Comparison of ENCODE assay signal across 1 cellular context in the genomic region with DNA sequence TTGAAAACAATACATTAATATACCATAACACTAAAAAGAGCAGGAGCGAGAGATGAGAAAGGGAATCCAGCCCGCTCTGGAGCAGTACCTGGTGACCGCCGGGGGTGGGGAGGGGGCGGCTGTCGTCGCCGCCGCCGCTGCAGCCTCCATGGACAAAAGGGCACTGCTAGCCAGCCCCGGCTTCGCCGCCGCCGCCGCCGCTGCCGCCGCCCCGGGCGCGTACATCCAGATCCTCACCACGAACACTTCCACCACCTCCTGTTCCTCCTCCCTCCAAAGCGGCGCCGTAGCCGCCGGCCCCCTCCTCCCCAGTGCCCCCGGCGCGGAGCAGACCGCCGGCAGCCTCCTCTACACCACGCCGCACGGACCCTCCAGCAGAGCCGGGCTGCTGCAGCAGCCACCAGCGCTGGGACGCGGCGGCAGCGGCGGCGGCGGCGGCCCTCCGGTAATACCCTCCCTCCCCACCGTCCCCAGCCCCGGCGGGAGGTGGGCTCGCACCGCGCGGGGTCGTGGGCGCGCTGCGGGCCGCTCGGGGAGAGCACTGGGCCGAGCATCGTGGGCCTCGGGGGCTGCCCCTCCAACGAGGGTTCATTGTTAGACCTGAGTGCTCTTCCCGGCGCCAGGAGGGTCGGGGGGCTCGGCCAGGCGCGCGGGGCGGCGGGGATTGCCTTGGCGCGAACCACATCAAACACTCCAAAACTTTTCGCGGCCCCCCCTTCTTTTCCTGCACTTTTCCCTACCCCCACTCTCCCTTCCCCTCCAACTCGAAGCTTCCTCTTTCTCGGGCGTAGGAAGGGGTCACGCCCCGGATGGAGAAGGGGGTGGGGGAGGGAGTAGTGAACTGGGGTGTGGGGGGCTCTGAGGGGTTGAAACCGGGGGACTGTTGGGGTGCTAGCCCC.
A peak's percentile ranks its signal among the peaks of the same experiment; 100 is the strongest.
TF ChIP-seq lines count a peak whose summit lies in the region.

No MANE protein-coding gene starts in this region.

TF ChIP-seq in K562, 482 proteins besides CTCF, POLR2A, EP300 and RAD21 (continued from another document and continues in another):
- no peak for TF ChIP-seq POLR2AphosphoS2 (IDR thresholded peaks at IDR 0.05; ENCODE audit: low read length)
- TF ChIP-seq, protein P1, sequence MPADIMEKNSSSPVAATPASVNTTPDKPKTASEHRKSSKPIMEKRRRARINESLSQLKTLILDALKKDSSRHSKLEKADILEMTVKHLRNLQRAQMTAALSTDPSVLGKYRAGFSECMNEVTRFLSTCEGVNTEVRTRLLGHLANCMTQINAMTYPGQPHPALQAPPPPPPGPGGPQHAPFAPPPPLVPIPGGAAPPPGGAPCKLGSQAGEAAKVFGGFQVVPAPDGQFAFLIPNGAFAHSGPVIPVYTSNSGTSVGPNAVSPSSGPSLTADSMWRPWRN (IDR thresholded peaks at IDR 0.05; ENCODE audit: low read depth) = no peak
- TF ChIP-seq ZBTB17 (CRISPR knock-in tag; IDR thresholded peaks at IDR 0.05) = peak; percentile 31; the same call in 1 of the 2 replicates
- no peak for TF ChIP-seq IFI16 (CRISPR knock-in tag; IDR thresholded peaks at IDR 0.05)
- no peak for TF ChIP-seq MCM5 (IDR thresholded peaks at IDR 0.05; ENCODE audit: low read depth)
- TF ChIP-seq MCM7 (IDR thresholded peaks at IDR 0.05) = no peak
- no peak for TF ChIP-seq FOSL1 (tag; conservative IDR thresholded peaks at IDR 0.05)
- no peak for TF ChIP-seq DMBX1 (CRISPR knock-in tag; IDR thresholded peaks at IDR 0.05; ENCODE audit: borderline replicate concordance)
- TF ChIP-seq PYGO2 (tag; IDR thresholded peaks at IDR 0.05) = no peak
- TF ChIP-seq, protein P2, sequence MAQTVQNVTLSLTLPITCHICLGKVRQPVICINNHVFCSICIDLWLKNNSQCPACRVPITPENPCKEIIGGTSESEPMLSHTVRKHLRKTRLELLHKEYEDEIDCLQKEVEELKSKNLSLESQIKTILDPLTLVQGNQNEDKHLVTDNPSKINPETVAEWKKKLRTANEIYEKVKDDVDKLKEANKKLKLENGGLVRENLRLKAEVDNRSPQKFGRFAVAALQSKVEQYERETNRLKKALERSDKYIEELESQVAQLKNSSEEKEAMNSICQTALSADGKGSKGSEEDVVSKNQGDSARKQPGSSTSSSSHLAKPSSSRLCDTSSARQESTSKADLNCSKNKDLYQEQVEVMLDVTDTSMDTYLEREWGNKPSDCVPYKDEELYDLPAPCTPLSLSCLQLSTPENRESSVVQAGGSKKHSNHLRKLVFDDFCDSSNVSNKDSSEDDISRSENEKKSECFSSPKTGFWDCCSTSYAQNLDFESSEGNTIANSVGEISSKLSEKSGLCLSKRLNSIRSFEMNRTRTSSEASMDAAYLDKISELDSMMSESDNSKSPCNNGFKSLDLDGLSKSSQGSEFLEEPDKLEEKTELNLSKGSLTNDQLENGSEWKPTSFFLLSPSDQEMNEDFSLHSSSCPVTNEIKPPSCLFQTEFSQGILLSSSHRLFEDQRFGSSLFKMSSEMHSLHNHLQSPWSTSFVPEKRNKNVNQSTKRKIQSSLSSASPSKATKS (CRISPR knock-in tag; IDR thresholded peaks at IDR 0.05) = no peak
- TF ChIP-seq, protein P3, sequence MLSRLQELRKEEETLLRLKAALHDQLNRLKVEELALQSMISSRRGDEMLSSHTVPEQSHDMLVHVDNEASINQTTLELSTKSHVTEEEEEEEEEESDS (CRISPR knock-in tag; IDR thresholded peaks at IDR 0.05) = no peak
- TF ChIP-seq, protein P4, sequence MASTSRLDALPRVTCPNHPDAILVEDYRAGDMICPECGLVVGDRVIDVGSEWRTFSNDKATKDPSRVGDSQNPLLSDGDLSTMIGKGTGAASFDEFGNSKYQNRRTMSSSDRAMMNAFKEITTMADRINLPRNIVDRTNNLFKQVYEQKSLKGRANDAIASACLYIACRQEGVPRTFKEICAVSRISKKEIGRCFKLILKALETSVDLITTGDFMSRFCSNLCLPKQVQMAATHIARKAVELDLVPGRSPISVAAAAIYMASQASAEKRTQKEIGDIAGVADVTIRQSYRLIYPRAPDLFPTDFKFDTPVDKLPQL (IDR thresholded peaks at IDR 0.05; ENCODE audit: extremely low read depth, insufficient read length) = no peak
- TF ChIP-seq BCL6 (CRISPR knock-in tag; IDR thresholded peaks at IDR 0.05) = no peak
- no peak for TF ChIP-seq SIRT6 (IDR thresholded peaks at IDR 0.05; ENCODE audit: low read depth, low read length)
- peak; percentile 22 to 33; a peak in 3 of 4 replicates for TF ChIP-seq SIN3A (IDR thresholded peaks at IDR 0.05; ENCODE audit: borderline replicate concordance in 2 of 2, control insufficient read depth in 1 of 2, low read depth in 2 of 2, low read length in 2 of 2)
- no peak for TF ChIP-seq MCM2 (IDR thresholded peaks at IDR 0.05; ENCODE audit: low read depth)
- TF ChIP-seq, protein P5, sequence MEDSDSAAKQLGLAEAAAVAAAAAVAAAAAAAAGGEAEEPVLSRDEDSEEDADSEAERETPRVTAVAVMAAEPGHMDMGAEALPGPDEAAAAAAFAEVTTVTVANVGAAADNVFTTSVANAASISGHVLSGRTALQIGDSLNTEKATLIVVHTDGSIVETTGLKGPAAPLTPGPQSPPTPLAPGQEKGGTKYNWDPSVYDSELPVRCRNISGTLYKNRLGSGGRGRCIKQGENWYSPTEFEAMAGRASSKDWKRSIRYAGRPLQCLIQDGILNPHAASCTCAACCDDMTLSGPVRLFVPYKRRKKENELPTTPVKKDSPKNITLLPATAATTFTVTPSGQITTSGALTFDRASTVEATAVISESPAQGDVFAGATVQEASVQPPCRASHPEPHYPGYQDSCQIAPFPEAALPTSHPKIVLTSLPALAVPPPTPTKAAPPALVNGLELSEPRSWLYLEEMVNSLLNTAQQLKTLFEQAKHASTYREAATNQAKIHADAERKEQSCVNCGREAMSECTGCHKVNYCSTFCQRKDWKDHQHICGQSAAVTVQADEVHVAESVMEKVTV (CRISPR knock-in tag; IDR thresholded peaks at IDR 0.05) = no peak
- TF ChIP-seq, protein P6, sequence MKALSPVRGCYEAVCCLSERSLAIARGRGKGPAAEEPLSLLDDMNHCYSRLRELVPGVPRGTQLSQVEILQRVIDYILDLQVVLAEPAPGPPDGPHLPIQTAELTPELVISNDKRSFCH (CRISPR knock-in tag; IDR thresholded peaks at IDR 0.05) = no peak
- TF ChIP-seq, protein P6 (tag; IDR thresholded peaks at IDR 0.05) = no peak
- TF ChIP-seq TBP (optimal IDR thresholded peaks at IDR 0.05; ENCODE audit: low read depth, low read length) = no peak
- TF ChIP-seq HDAC1 (IDR thresholded peaks at IDR 0.05) = peak in 1 of 2 experiments; percentile 13; a peak in 1 of 4 replicates
- no peak for TF ChIP-seq ZBED1 (IDR thresholded peaks at IDR 0.05)
- no peak for TF ChIP-seq SRSF9 (IDR thresholded peaks at IDR 0.05; ENCODE audit: borderline replicate concordance, low read depth, low read length)
- TF ChIP-seq POLR2G (IDR thresholded peaks at IDR 0.05; ENCODE audit: low read depth, low read length) = peak; percentile 94
- TF ChIP-seq, protein P7, sequence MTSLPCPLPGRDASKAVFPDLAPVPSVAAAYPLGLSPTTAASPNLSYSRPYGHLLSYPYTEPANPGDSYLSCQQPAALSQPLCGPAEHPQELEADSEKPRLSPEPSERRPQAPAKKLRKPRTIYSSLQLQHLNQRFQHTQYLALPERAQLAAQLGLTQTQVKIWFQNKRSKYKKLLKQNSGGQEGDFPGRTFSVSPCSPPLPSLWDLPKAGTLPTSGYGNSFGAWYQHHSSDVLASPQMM (CRISPR knock-in tag; IDR thresholded peaks at IDR 0.05) = no peak
- TF ChIP-seq, protein P8, sequence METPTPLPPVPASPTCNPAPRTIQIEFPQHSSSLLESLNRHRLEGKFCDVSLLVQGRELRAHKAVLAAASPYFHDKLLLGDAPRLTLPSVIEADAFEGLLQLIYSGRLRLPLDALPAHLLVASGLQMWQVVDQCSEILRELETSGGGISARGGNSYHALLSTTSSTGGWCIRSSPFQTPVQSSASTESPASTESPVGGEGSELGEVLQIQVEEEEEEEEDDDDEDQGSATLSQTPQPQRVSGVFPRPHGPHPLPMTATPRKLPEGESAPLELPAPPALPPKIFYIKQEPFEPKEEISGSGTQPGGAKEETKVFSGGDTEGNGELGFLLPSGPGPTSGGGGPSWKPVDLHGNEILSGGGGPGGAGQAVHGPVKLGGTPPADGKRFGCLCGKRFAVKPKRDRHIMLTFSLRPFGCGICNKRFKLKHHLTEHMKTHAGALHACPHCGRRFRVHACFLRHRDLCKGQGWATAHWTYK (CRISPR knock-in tag; IDR thresholded peaks at IDR 0.05) = peak; percentile 27; the same call in 1 of the 2 replicates
- TF ChIP-seq ILF3 (IDR thresholded peaks at IDR 0.05; ENCODE audit: borderline replicate concordance) = no peak; the same call in 1 of the 2 replicates
- no peak for TF ChIP-seq MYC (IDR thresholded peaks at IDR 0.05; ENCODE audit: low read depth, low read length)
- no peak for TF ChIP-seq MYC (CRISPR knock-in tag; IDR thresholded peaks at IDR 0.05; ENCODE audit: borderline replicate concordance, low read depth)
- TF ChIP-seq, protein P9, sequence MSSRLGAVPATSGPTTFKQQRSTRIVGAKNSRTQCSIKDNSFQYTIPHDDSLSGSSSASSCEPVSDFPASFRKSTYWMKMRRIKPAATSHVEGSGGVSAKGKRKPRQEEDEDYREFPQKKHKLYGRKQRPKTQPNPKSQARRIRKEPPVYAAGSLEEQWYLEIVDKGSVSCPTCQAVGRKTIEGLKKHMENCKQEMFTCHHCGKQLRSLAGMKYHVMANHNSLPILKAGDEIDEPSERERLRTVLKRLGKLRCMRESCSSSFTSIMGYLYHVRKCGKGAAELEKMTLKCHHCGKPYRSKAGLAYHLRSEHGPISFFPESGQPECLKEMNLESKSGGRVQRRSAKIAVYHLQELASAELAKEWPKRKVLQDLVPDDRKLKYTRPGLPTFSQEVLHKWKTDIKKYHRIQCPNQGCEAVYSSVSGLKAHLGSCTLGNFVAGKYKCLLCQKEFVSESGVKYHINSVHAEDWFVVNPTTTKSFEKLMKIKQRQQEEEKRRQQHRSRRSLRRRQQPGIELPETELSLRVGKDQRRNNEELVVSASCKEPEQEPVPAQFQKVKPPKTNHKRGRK (tag; IDR thresholded peaks at IDR 0.05) = peak; percentile 61; the same call in 1 of the 2 replicates
- TF ChIP-seq, protein P10, sequence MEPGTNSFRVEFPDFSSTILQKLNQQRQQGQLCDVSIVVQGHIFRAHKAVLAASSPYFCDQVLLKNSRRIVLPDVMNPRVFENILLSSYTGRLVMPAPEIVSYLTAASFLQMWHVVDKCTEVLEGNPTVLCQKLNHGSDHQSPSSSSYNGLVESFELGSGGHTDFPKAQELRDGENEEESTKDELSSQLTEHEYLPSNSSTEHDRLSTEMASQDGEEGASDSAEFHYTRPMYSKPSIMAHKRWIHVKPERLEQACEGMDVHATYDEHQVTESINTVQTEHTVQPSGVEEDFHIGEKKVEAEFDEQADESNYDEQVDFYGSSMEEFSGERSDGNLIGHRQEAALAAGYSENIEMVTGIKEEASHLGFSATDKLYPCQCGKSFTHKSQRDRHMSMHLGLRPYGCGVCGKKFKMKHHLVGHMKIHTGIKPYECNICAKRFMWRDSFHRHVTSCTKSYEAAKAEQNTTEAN (CRISPR knock-in tag; IDR thresholded peaks at IDR 0.05) = no peak
- no peak for TF ChIP-seq SP2 (IDR thresholded peaks at IDR 0.05; ENCODE audit: extremely low read depth, low read depth, low read length, poor library complexity, severe bottlenecking)
- TF ChIP-seq GATAD2A (IDR thresholded peaks at IDR 0.05) = peak; percentile 37; the same call in 1 of the 2 replicates
- no peak for TF ChIP-seq ZNF699 (CRISPR knock-in tag; IDR thresholded peaks at IDR 0.05; ENCODE audit: insufficient replicate concordance)
- TF ChIP-seq U2AF1 (optimal IDR thresholded peaks at IDR 0.05; ENCODE audit: low read depth, low read length) = peak; percentile 97
- TF ChIP-seq ZNF830 (CRISPR knock-in tag; IDR thresholded peaks at IDR 0.05) = no peak
- no peak for TF ChIP-seq FOXM1 (IDR thresholded peaks at IDR 0.05; ENCODE audit: low read depth)
- no peak; the same call in 1 of the 2 replicates for TF ChIP-seq FOXM1 (CRISPR knock-in tag; IDR thresholded peaks at IDR 0.05; ENCODE audit: low read depth)
- TF ChIP-seq RBM22 (IDR thresholded peaks at IDR 0.05; ENCODE audit: low read depth, low read length, poor library complexity, severe bottlenecking) = peak; percentile 99
- no peak for TF ChIP-seq MAFK (IDR thresholded peaks at IDR 0.05; ENCODE audit: low read length)
- TF ChIP-seq HMGN3 (IDR thresholded peaks at IDR 0.05; ENCODE audit: borderline replicate concordance, extremely low read depth, insufficient read length, low read depth, low read length) = peak; percentile 46
- no peak for TF ChIP-seq XRCC3 (IDR thresholded peaks at IDR 0.05)
- no peak for TF ChIP-seq TEAD4 (IDR thresholded peaks at IDR 0.05; ENCODE audit: low read length)
- no peak for TF ChIP-seq TEAD4 (CRISPR knock-in tag; IDR thresholded peaks at IDR 0.05; ENCODE audit: borderline replicate concordance)
- TF ChIP-seq EZH2 (IDR thresholded peaks at IDR 0.05; ENCODE audit: borderline replicate concordance, low read depth, low read length) = no peak
- TF ChIP-seq PCBP2 (IDR thresholded peaks at IDR 0.05; ENCODE audit: low read depth, low read length, poor library complexity, severe bottlenecking) = peak; percentile 96
- TF ChIP-seq RNF2 (IDR thresholded peaks at IDR 0.05) = no peak
- TF ChIP-seq POLR3G (IDR thresholded peaks at IDR 0.05; ENCODE audit: extremely low read depth, insufficient read length, insufficient replicate concordance) = no peak
- no peak for TF ChIP-seq DDX20 (tag; IDR thresholded peaks at IDR 0.05; ENCODE audit: low read depth)
- no peak for TF ChIP-seq ZNF3 (CRISPR knock-in tag; IDR thresholded peaks at IDR 0.05)
- TF ChIP-seq ZNF274 (IDR thresholded peaks at IDR 0.05; ENCODE audit: borderline replicate concordance, low read depth, low read length) = no peak
- TF ChIP-seq LEF1 (IDR thresholded peaks at IDR 0.05) = peak; percentile 68
- no peak for TF ChIP-seq MCM3 (IDR thresholded peaks at IDR 0.05)
- TF ChIP-seq CHCHD3 (CRISPR knock-in tag; IDR thresholded peaks at IDR 0.05) = no peak
- TF ChIP-seq YY1 (IDR thresholded peaks at IDR 0.05; ENCODE audit: borderline replicate concordance in 1 of 3, control insufficient read depth in 1 of 3, extremely low read depth in 1 of 3, insufficient read depth in 3 of 3, insufficient read length in 1 of 3, insufficient replicate concordance in 2 of 3, low read depth in 1 of 3, low read length in 2 of 3) = peak in 1 of 3 experiments; percentile 27
- TF ChIP-seq, protein P11, sequence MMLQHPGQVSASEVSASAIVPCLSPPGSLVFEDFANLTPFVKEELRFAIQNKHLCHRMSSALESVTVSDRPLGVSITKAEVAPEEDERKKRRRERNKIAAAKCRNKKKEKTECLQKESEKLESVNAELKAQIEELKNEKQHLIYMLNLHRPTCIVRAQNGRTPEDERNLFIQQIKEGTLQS (IDR thresholded peaks at IDR 0.05) = no peak
- TF ChIP-seq, protein P11 (CRISPR knock-in tag; conservative IDR thresholded peaks at IDR 0.05) = no peak
- TF ChIP-seq TAF7 (tag; IDR thresholded peaks at IDR 0.05) = 0 out of 2 replicates have a peak, but pooled peaks have one; percentile 27
- no peak; a peak in 2 of 4 replicates for TF ChIP-seq TEAD1 (CRISPR knock-in tag; IDR thresholded peaks at IDR 0.05)
- TF ChIP-seq BRF1 (IDR thresholded peaks at IDR 0.05; ENCODE audit: borderline replicate concordance, extremely low read depth, insufficient read length) = no peak
